ENCODE assay signal across 1 cellular context in genomic region chr7:41425926-41426325, GRCh38.
TF ChIP-seq lines count a peak whose summit lies in the region.

No MANE protein-coding gene starts in this region.

TF ChIP-seq in GM23338, 12 proteins besides CTCF, POLR2A, EP300 and RAD21 (continued from another document):
- TF ChIP-seq ZNF462 (CRISPR knock-in tag; IDR thresholded peaks at IDR 0.05) (no peak), ZNF114 (CRISPR knock-in tag; IDR thresholded peaks at IDR 0.05) (no peak), STAT1 (IDR thresholded peaks at IDR 0.05; ENCODE audit: unreplicated experiment) (no peak), REST (IDR thresholded peaks at IDR 0.05; ENCODE audit: unreplicated experiment) (no peak), CREB1 (CRISPR knock-in tag; IDR thresholded peaks at IDR 0.05; ENCODE audit: low read depth) (no peak), ZNF331 (CRISPR knock-in tag; IDR thresholded peaks at IDR 0.05; ENCODE audit: low read depth) (no peak), EZH2 (IDR thresholded peaks at IDR 0.05; ENCODE audit: low read depth, unreplicated experiment) (no peak), ETS1 (IDR thresholded peaks at IDR 0.05) (no peak), JUNB (IDR thresholded peaks at IDR 0.05; ENCODE audit: unreplicated experiment) (no peak)
TF ChIP-seq in GM23338: peak in this region for 0.
